In genomic region chr22:38177926-38178604, GRCh38 we compare ENCODE assay signal across 8 cellular contexts. TPM values are rescaled to one million over a fixed set of nuclear protein-coding genes. Genes with fewer than 3 reads are reported as not detected.
A peak's percentile ranks its signal among the peaks of the same experiment; 100 is the strongest.
DNase-seq lines count a peak whose midpoint lies in the region; ATAC-seq and TF ChIP-seq lines count a peak whose summit lies in the region.

No MANE protein-coding gene starts in this region.

- no peak overlapping the region for H2AK5ac ChIP-seq in trophoblast cell (ENCODE audit: low read length)

- H3K23ac ChIP-seq in trophoblast cell (ENCODE audit: low read length): no peak overlapping the region

- TF ChIP-seq CTCF in foreskin keratinocyte (conservative IDR thresholded peaks at IDR 0.05): no peak

- H3K27ac ChIP-seq in foreskin keratinocyte (no peak overlapping the region), trophoblast cell (ENCODE audit: low read depth, low read length) (peak overlapping the region; percentile 86)

- no peak overlapping the region for H3K4me3 ChIP-seq in trophoblast cell (ENCODE audit: low read depth, low read length)

- H3K4me1 ChIP-seq in foreskin keratinocyte (peaks cover 27% of the 10 kb centered on the region), trophoblast cell (ENCODE audit: control insufficient read depth in 1 of 2, insufficient read depth in 2 of 2, low read length in 2 of 2) (peaks cover 34 to 35% of the 10 kb centered on the region in 2 experiments)

- H3K18ac ChIP-seq in trophoblast cell (ENCODE audit: low read length): peak overlapping the region; percentile 79

- H3K14ac ChIP-seq in trophoblast cell (ENCODE audit: low read length): peak overlapping the region; percentile 46

- no peak overlapping the region for H3K4me3 Mint-ChIP-seq in activated naive CD4-positive, alpha-beta T cell treated with anti-CD3 and anti-CD28 coated beads, Interleukin-2, amount 10 ng/mL, durations not matched to agents 7 days and 5 days

- CTCF ChIA-PET in activated naive CD4-positive, alpha-beta T cell treated with anti-CD3 and anti-CD28 coated beads, Interleukin-2, amount 10 ng/mL, durations not matched to agents 7 days and 5 days (lab: Charles Lee): interaction anchor here (1.2 kb wide), 1 partner anchor 64 kb away, joined by 4 read pairs; no protein-coding TSS in a partner anchor

- no peaks in the 10 kb centered on the region for H3K27me3 Mint-ChIP-seq in activated naive CD4-positive, alpha-beta T cell treated with anti-CD3 and anti-CD28 coated beads, Interleukin-2, amount 10 ng/mL, durations not matched to agents 7 days and 5 days

- no CpG with 5 or more reads among the region's 15 CpGs for WGBS in trophoblast cell (ENCODE audit: extremely low coverage, insufficient coverage, insufficient read length)

- H2AFZ ChIP-seq in trophoblast cell (ENCODE audit: insufficient read depth, low read length, poor library complexity): peak overlapping the region; percentile 33

- peaks cover 12% of the 10 kb centered on the region for H3K36me3 Mint-ChIP-seq in activated naive CD4-positive, alpha-beta T cell treated with anti-CD3 and anti-CD28 coated beads, Interleukin-2, amount 10 ng/mL, durations not matched to agents 7 days and 5 days

- no peaks in the 10 kb centered on the region for H3K36me3 ChIP-seq in trophoblast cell (ENCODE audit: control insufficient read depth in 1 of 2, insufficient read depth in 2 of 2, low read length in 2 of 2)

- peaks cover 43% of the 10 kb centered on the region for H3K79me1 ChIP-seq in trophoblast cell (ENCODE audit: low read length)

- H2BK5ac ChIP-seq in trophoblast cell (ENCODE audit: low read depth, low read length, poor library complexity): peak overlapping the region; percentile 83

- H3K9me3 ChIP-seq in trophoblast cell (ENCODE audit: insufficient read depth, low read depth, low read length): no peaks in the 10 kb centered on the region

- peak; percentile 36 for ATAC-seq in foreskin keratinocyte
- no peak for ATAC-seq in GM18858 (IDR thresholded peaks at IDR 0.05; ENCODE audit: unreplicated experiment)
- ATAC-seq in GM19467 (IDR thresholded peaks at IDR 0.05; ENCODE audit: unreplicated experiment): no peak

- H3K4ac ChIP-seq in trophoblast cell (ENCODE audit: low read depth, low read length): no peak overlapping the region

- peak overlapping the region; percentile 49 for H3K27ac Mint-ChIP-seq in activated naive CD4-positive, alpha-beta T cell treated with anti-CD3 and anti-CD28 coated beads, Interleukin-2, amount 10 ng/mL, durations not matched to agents 7 days and 5 days

- peak overlapping the region; percentile 38 for H4K8ac ChIP-seq in trophoblast cell (ENCODE audit: low read depth, low read length)

- peak overlapping the region; percentile 22 for H3K4me2 ChIP-seq in trophoblast cell (ENCODE audit: low read length)

- peak overlapping the region; percentile 76 for H4K91ac ChIP-seq in trophoblast cell (ENCODE audit: low read depth, low read length)

- no peak for DNase-seq in activated naive CD4-positive, alpha-beta T cell treated with anti-CD3 and anti-CD28 coated beads, Interleukin-2, amount 10 ng/mL, durations not matched to agents 7 days and 5 days
- no peak for DNase-seq in activated naive CD4-positive, alpha-beta T cell (lab: John Stamatoyannopoulos, UW)
- DNase-seq in T1000 (lab: John Stamatoyannopoulos, UW): peak; percentile 38
- peak; percentile 53 to 70 for DNase-seq in foreskin keratinocyte
- peak; percentile 73 to 91 for DNase-seq in trophoblast cell
- no peak for DNase-seq in NCI-H526 treated with DMSO at 0.1 percent for 48 hours (lab: John Stamatoyannopoulos, UW)

- no peak overlapping the region for H3K9ac ChIP-seq in trophoblast cell (ENCODE audit: low read length)

- H4K12ac ChIP-seq in trophoblast cell (ENCODE audit: low read depth, low read length): peak overlapping the region; percentile 40

- peaks cover 5% of the 10 kb centered on the region for H3K79me2 ChIP-seq in trophoblast cell (ENCODE audit: control insufficient read depth, insufficient read depth, low read length, poor library complexity)

- no peaks in the 10 kb centered on the region for H3K9me3 Mint-ChIP-seq in activated naive CD4-positive, alpha-beta T cell treated with anti-CD3 and anti-CD28 coated beads, Interleukin-2, amount 10 ng/mL, durations not matched to agents 7 days and 5 days

- no peaks in the 10 kb centered on the region for H3K27me3 ChIP-seq in foreskin keratinocyte
- no peaks in the 10 kb centered on the region for H3K27me3 ChIP-seq in trophoblast cell (ENCODE audit: insufficient read depth, low read length)

- peaks cover 86% of the 10 kb centered on the region for H3K4me1 Mint-ChIP-seq in activated naive CD4-positive, alpha-beta T cell treated with anti-CD3 and anti-CD28 coated beads, Interleukin-2, amount 10 ng/mL, durations not matched to agents 7 days and 5 days

- peak overlapping the region; percentile 86 for H2BK120ac ChIP-seq in trophoblast cell (ENCODE audit: insufficient read depth, low read length, poor library complexity)

- H2BK12ac ChIP-seq in trophoblast cell (ENCODE audit: low read length): peak overlapping the region; percentile 72

RNA-seq across cellular contexts. Expression of gene PLA2G6, which starts 3.6 kb away (rescaled TPM):
- total RNA-seq in foreskin keratinocyte: 3.4 and 4.6 TPM in 2 replicates
- 2.4 and 2.5 TPM in 2 replicates for polyA plus RNA-seq in foreskin keratinocyte
- 5.6 and 7.2 TPM in 2 replicates for polyA plus RNA-seq in trophoblast cell (2013)

RNA-seq across cellular contexts. Expression of gene MAFF, which starts 23.7 kb away (rescaled TPM):
- 21.1 and 23.8 TPM in 2 replicates for total RNA-seq in foreskin keratinocyte
- 18.7 and 20.0 TPM in 2 replicates for polyA plus RNA-seq in foreskin keratinocyte
- 36.7 and 39.8 TPM in 2 replicates for polyA plus RNA-seq in trophoblast cell (2013)

Comparison
In these comparisons a context has a peak if more than half of its experiments do, and no peak if none do; other contexts are left out.
1. DNase-seq: peak in T1000 (single experiment), foreskin keratinocyte (2 of 2) and trophoblast cell (2 of 2); none in activated naive CD4-positive, alpha-beta T cell treated with anti-CD3 and anti-CD28 coated beads, Interleukin-2, amount 10 ng/mL, durations not matched to agents 7 days and 5 days (single experiment), activated naive CD4-positive, alpha-beta T cell (0 of 4) and NCI-H526 treated with DMSO at 0.1 percent for 48 hours (single experiment).